Comparison of ENCODE assay signal across 10 cellular contexts in the genomic region with DNA sequence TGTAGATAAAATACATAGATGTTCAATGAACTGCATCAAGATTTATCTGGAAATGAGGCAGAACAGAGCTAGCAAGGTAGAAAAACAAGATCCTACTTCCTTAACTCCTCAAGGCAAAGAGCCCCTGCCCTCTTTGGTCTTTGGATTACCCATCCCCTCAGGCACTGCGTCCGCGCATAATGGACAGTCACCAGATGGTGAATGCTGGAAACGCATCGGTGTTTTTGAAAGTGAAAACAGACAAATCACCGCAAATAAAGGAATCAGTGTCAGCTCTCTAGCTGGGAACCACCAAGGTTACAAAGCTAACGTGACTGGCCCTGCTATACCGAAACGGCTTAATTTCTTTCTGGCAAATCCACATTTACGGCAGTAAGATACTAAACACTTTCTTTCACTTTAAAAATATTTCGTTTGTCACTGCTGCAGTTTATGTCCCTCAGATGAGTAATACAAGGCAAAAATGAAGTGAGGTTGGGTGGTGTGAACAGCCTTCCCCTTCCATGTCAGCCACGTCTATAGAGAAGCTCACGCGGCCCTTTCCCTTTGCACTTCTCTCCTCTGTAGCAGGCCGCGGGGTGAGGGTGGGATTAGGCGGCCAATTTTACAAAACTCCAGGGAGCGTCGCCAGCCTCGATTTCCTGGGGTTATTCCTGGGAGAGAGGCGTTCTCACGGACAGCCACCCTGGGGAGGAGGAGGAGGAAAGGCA. TPM values are rescaled to one million over a fixed set of nuclear protein-coding genes. Genes with fewer than 3 reads are reported as not detected.
DNase-seq lines count a peak whose midpoint lies in the region; ATAC-seq and TF ChIP-seq lines count a peak whose summit lies in the region.
"Had no signal": no experiment of that assay in that cellular context is flagged by ENCODE, and none has a peak within 500 bp of the region (broad histone marks: within the 10 kb centered on the region; RNA-seq: fewer than 3 reads in every experiment).

No MANE protein-coding gene starts in this region.

- H3K4me1 Mint-ChIP-seq in nephron = peaks cover 14% of the 10 kb centered on the region

- H3K9me3 ChIP-seq in HUES64 (ENCODE audit: insufficient read depth, low read depth, low read length) (peaks cover 10% of the 10 kb centered on the region; the same call in 1 of the 2 replicates), ectodermal cell (ENCODE audit: control insufficient read depth, low read length) (no peaks in the 10 kb centered on the region)

- H3K36me3 ChIP-seq in HUES64 (ENCODE audit: insufficient read depth, low read length) = no peaks in the 10 kb centered on the region
- no peaks in the 10 kb centered on the region for H3K36me3 ChIP-seq in ectodermal cell (ENCODE audit: control insufficient read depth, insufficient read depth, low read length)

- H3K27ac ChIP-seq in HUES64 (ENCODE audit: low read depth, low read length) (no peak overlapping the region), ectodermal cell (ENCODE audit: insufficient read depth, low read depth, low read length, poor library complexity, severe bottlenecking) (no peak overlapping the region)

- peaks cover 35% of the 10 kb centered on the region for H3K9me3 Mint-ChIP-seq in nephron

- H3K27me3 Mint-ChIP-seq in nephron (ENCODE audit: low read depth) = peaks cover 98% of the 10 kb centered on the region

- POLR2A ChIA-PET in AG04449 (lab: Yijun Ruan, JAX) (no interaction called here), HEK293T (lab: Yijun Ruan, JAX) (no interaction called here)

- H3K36me3 Mint-ChIP-seq in nephron (ENCODE audit: low read depth) = no peaks in the 10 kb centered on the region

- H3K4me3 ChIP-seq in AG04449 (ENCODE audit: low read depth, low read length) (peak overlapping the region; percentile 23), HUES64 (ENCODE audit: low read length) (peak overlapping the region; percentile 59), ectodermal cell (ENCODE audit: insufficient read depth, low read depth, low read length) (peak overlapping the region; percentile 51)

- TF ChIP-seq CTCF in AG04449 (IDR thresholded peaks at IDR 0.05; ENCODE audit: insufficient read depth, low read length, missing control alignments) = no peak
- TF ChIP-seq CTCF in nephron (IDR thresholded peaks at IDR 0.05; ENCODE audit: unreplicated experiment in 3 of 3) = no peak

- CTCF ChIA-PET in AG04449 (lab: Yijun Ruan, JAX) (interaction anchor here (1.5 kb wide), 1 partner anchor 248 kb away, joined by 3 read pairs; no protein-coding TSS in a partner anchor), HEK293T (lab: Yijun Ruan, JAX) (interaction anchor here (1.4 kb wide), 1 partner anchor 37 kb away, joined by 3 read pairs; no protein-coding TSS in a partner anchor)

- DNase-seq in AG04449 (ENCODE audit: low read depth, low spot score) (no peak), DMS 273 treated with DMSO at 0.1 percent for 48 hours (lab: John Stamatoyannopoulos, UW) (no peak), HEK293T (ENCODE audit: extremely low spot score) (no peak), amniotic stem cell (lab: John Stamatoyannopoulos, UW) (no peak)
- DNase-seq: activated CD4-positive, alpha-beta T cell treated with anti-CD3 and anti-CD28 coated beads, Interleukin-2, amount 50 U/mL, for 1 hour; GDM1 had no signal

- no peak overlapping the region for H3K27ac Mint-ChIP-seq in nephron

- H3K27me3 ChIP-seq in HUES64 (ENCODE audit: insufficient read depth, low read length) (peaks cover 69% of the 10 kb centered on the region), ectodermal cell (ENCODE audit: control insufficient read depth, insufficient read depth, low read length, poor library complexity, severe bottlenecking) (peaks cover 62% of the 10 kb centered on the region)

- H3K9ac ChIP-seq in HUES64 (ENCODE audit: low read depth, low read length) = no peak overlapping the region

- peak overlapping the region; percentile 66 to 81 (median 72) for H3K4me3 Mint-ChIP-seq in nephron

- H3K4me1 ChIP-seq in HUES64 (ENCODE audit: insufficient read depth, low read length) = peaks cover 10% of the 10 kb centered on the region; the same call in 1 of the 2 replicates
- H3K4me1 ChIP-seq in ectodermal cell (ENCODE audit: control insufficient read depth, insufficient read depth, low read length) = peaks cover 13% of the 10 kb centered on the region

- ATAC-seq in GM19023 (IDR thresholded peaks at IDR 0.05; ENCODE audit: unreplicated experiment) = no peak

- WGBS in HUES64 = 15% methylated on average over 19 of the region's 22 CpGs
- 19 to 22% methylated on average over 22 of the region's 22 CpGs for WGBS in ectodermal cell, 2 experiments

TF ChIP-seq in HEK293T, 16 proteins besides CTCF, POLR2A, EP300 and RAD21:
- no peak for TF ChIP-seq HDGF (IDR thresholded peaks at IDR 0.05; ENCODE audit: borderline replicate concordance)

RNA-seq across cellular contexts. Expression of a gene that starts 0.6 kb away (rescaled TPM):
- polyA plus RNA-seq in HUES64 (2013, experiment 1 of 2) = 0.75 TPM
- polyA plus RNA-seq in HUES64 (2013, experiment 2 of 2) = under 0.01 TPM
- polyA plus RNA-seq in ectodermal cell (2013, experiment 1 of 4) = not detected
- 0.02 TPM for polyA plus RNA-seq in ectodermal cell (2013, experiment 2 of 4)
- polyA plus RNA-seq in ectodermal cell (2013, experiment 3 of 4) = not detected
- polyA plus RNA-seq in ectodermal cell (2013, experiment 4 of 4) = not detected
